ENCODE assay signal across 8 cellular contexts in genomic region chr7:104156842-104157277, GRCh38. TPM values are rescaled to one million over a fixed set of nuclear protein-coding genes. Genes with fewer than 3 reads are reported as not detected.
A peak's percentile ranks its signal among the peaks of the same experiment; 100 is the strongest.
DNase-seq lines count a peak whose midpoint lies in the region; ATAC-seq, FAIRE-seq and TF ChIP-seq lines count a peak whose summit lies in the region.

No MANE protein-coding gene starts in this region.

- no CpG with 5 or more reads among the region's 2 CpGs for WGBS in H9 (ENCODE audit: extremely low coverage, insufficient read length, low lambda C conversion rate)
- 21% methylated on average over 2 of the region's 2 CpGs; no CpG with 5 or more reads in 1 of the 2 experiments for WGBS in H1 (ENCODE audit: extremely low coverage in 1 of 2, insufficient coverage in 1 of 2, insufficient read length in 1 of 2, insufficient replicate concordance in 2 of 2, low coverage in 1 of 2, low lambda C conversion rate in 2 of 2, missing lambda C conversion rate in 1 of 2), 2 experiments
- 35 to 54% methylated on average over 2 of the region's 2 CpGs for WGBS in upper lobe of left lung, 2 donors

- H3T11ph ChIP-seq in H9 (ENCODE audit: low read length), result no peak overlapping the region

- H2BK20ac ChIP-seq in H9 (ENCODE audit: low read depth, low read length, poor library complexity, severe bottlenecking) (no peak overlapping the region), H1 (ENCODE audit: low read length) (no peak overlapping the region)

- DNase-seq in AG09319 (ENCODE audit: extremely low read depth, low read depth), result no peak
- no peak for DNase-seq in H9
- peak; percentile 44 for DNase-seq in NCI-H774 (lab: John Stamatoyannopoulos, UW)
- DNase-seq in H1 (ENCODE audit: low read depth in 1 of 2, low spot score in 2 of 2), result no peak
- DNase-seq in retina, result peak; percentile 14
- no peak for DNase-seq in NCI-H187 treated with DMSO at 0.1 percent for 48 hours (lab: John Stamatoyannopoulos, UW)
- no peak for DNase-seq in upper lobe of left lung

- H3K4me1 ChIP-seq in H9 (ENCODE audit: insufficient read depth, low read length) (no peaks in the 10 kb centered on the region), H1 (replicated peaks in 1 of 4; ENCODE audit: control insufficient read depth in 3 of 4, insufficient read depth in 4 of 4, low read length in 3 of 4) (no peaks in the 10 kb centered on the region), upper lobe of left lung (no peaks in the 10 kb centered on the region)

- ATAC-seq in stimulated activated memory B cell treated with anti-CD40 and anti-IgM and Interleukin-4, amounts not matched to agents 10 μg/mL and 1 μg/mL and 100 μg/mL, for 72 hours, result no peak
- ATAC-seq in upper lobe of left lung (ENCODE audit: low FRiP score in 2 of 2), result no peak

- H3K56ac ChIP-seq in H9 (ENCODE audit: insufficient read length, low read depth, low read length) (no peak overlapping the region), H1 (replicated peaks; ENCODE audit: insufficient read length, low read depth, low read length) (no peak overlapping the region)

- H2BK120ac ChIP-seq in H9 (ENCODE audit: low read depth, low read length, poor library complexity, severe bottlenecking), result no peak overlapping the region
- H2BK120ac ChIP-seq in H1 (replicated peaks; ENCODE audit: low read depth, low read length), result no peak overlapping the region

- no peak overlapping the region for H2AFZ ChIP-seq in H9 (ENCODE audit: low read length)
- no peak overlapping the region for H2AFZ ChIP-seq in H1 (ENCODE audit: low read length)

- no peaks in the 10 kb centered on the region for H3K79me1 ChIP-seq in H9 (ENCODE audit: insufficient read depth, low read depth, low read length, poor library complexity, severe bottlenecking)
- no peaks in the 10 kb centered on the region for H3K79me1 ChIP-seq in H1 (ENCODE audit: low read depth, low read length)

- TF ChIP-seq POLR2A in H1 (IDR thresholded peaks at IDR 0.05; ENCODE audit: control extremely low read depth in 1 of 2, low read depth in 2 of 2, low read length in 2 of 2) (no peak), upper lobe of left lung (IDR thresholded peaks at IDR 0.05) (no peak)

- TF ChIP-seq EP300 in H1 (IDR thresholded peaks at IDR 0.05; ENCODE audit: borderline replicate concordance in 1 of 2, low read depth in 2 of 2, low read length in 2 of 2) (no peak), upper lobe of left lung (IDR thresholded peaks at IDR 0.05) (no peak)

- H3K9ac ChIP-seq in H9 (ENCODE audit: extremely low read depth, insufficient read length, low read length), result no peak overlapping the region
- no peak overlapping the region for H3K9ac ChIP-seq in H1 (replicated peaks in 1 of 4; ENCODE audit: extremely low read depth in 1 of 4, low read depth in 3 of 4, low read length in 3 of 4)

- H3K27me3 Mint-ChIP-seq in H9 (ENCODE audit: low read depth), result no peaks in the 10 kb centered on the region
- H3K27me3 Mint-ChIP-seq in stimulated activated memory B cell treated with anti-CD40 and anti-IgM and Interleukin-4, amounts not matched to agents 10 μg/mL and 1 μg/mL and 100 μg/mL, for 72 hours, result no peaks in the 10 kb centered on the region

- H3K4me1 Mint-ChIP-seq in H9, result no peaks in the 10 kb centered on the region
- H3K4me1 Mint-ChIP-seq in stimulated activated memory B cell treated with anti-CD40 and anti-IgM and Interleukin-4, amounts not matched to agents 10 μg/mL and 1 μg/mL and 100 μg/mL, for 72 hours, result no peaks in the 10 kb centered on the region

- peak; percentile 62 to 70 for TF ChIP-seq RAD21 in H1 (IDR thresholded peaks at IDR 0.05 in 1 of 2, conservative IDR thresholded peaks at IDR 0.05 in 1 of 2; ENCODE audit: low read depth in 2 of 2, low read length in 2 of 2)

- no peaks in the 10 kb centered on the region for H3K23me2 ChIP-seq in H9 (ENCODE audit: insufficient read length, low read depth, low read length, poor library complexity, severe bottlenecking)
- no peaks in the 10 kb centered on the region for H3K23me2 ChIP-seq in H1 (ENCODE audit: low read depth, low read length)

- TF ChIP-seq CTCF in AG09319 (IDR thresholded peaks at IDR 0.05; ENCODE audit: low read depth, low read length) (peak; percentile 62), H9 (conservative IDR thresholded peaks at IDR 0.05) (peak; percentile 82), H1 (IDR thresholded peaks at IDR 0.05; ENCODE audit: control extremely low read depth in 1 of 3, insufficient read depth in 1 of 3, low read depth in 1 of 3, low read length in 3 of 3) (peak in 2 of 3 experiments; percentile 40 to 57; a peak in 2 of 4 replicates), upper lobe of left lung (IDR thresholded peaks at IDR 0.05) (peak in 1 of 6 experiments; percentile 27)

- H3K4ac ChIP-seq in H9 (ENCODE audit: low read depth, low read length) (no peak overlapping the region), H1 (replicated peaks; ENCODE audit: insufficient read length, low read depth, low read length) (no peak overlapping the region)

- H3K4me3 ChIP-seq in H1 (ENCODE audit: extremely low read depth in 1 of 4, insufficient read depth in 2 of 4, low read depth in 3 of 4, low read length in 4 of 4) (no peak overlapping the region), upper lobe of left lung (no peak overlapping the region)

- H2BK12ac ChIP-seq in H9 (ENCODE audit: insufficient read length, low read depth, low read length) (no peak overlapping the region), H1 (ENCODE audit: low read depth, low read length) (no peak overlapping the region)

- peak; percentile 28 for FAIRE-seq in H1 (lab: Jason Lieb, UNC)

- H4K8ac ChIP-seq in H9 (replicated peaks; ENCODE audit: insufficient read length, low read depth, low read length) (no peak overlapping the region), H1 (ENCODE audit: extremely low read depth, insufficient read depth, low read length) (no peak overlapping the region)

- H2BK15ac ChIP-seq in H9 (ENCODE audit: low read depth, low read length) (no peak overlapping the region), H1 (ENCODE audit: low read length) (no peak overlapping the region)

- no peak overlapping the region for H3K27ac ChIP-seq in H9 (ENCODE audit: insufficient read length, low read depth, low read length)
- H3K27ac ChIP-seq in H1 (ENCODE audit: low read depth, low read length), result no peak overlapping the region
- H3K27ac ChIP-seq in upper lobe of left lung, result no peak overlapping the region

- H4K20me1 ChIP-seq in H9 (ENCODE audit: control insufficient read depth, insufficient read depth, insufficient read length) (no peaks in the 10 kb centered on the region), H1 (replicated peaks in 1 of 2; ENCODE audit: control insufficient read depth in 1 of 2, insufficient read depth in 2 of 2, low read length in 2 of 2) (no peaks in the 10 kb centered on the region)

- H3K79me2 ChIP-seq in H9 (ENCODE audit: insufficient read depth, low read length) (no peaks in the 10 kb centered on the region), H1 (ENCODE audit: control insufficient read depth in 1 of 2, insufficient read depth in 2 of 2, low read length in 2 of 2) (no peaks in the 10 kb centered on the region)

- no peak overlapping the region for H3K4me2 ChIP-seq in H9 (ENCODE audit: insufficient read depth, insufficient read length, low read length)
- no peak overlapping the region for H3K4me2 ChIP-seq in H1 (ENCODE audit: insufficient read depth in 1 of 2, low read depth in 2 of 2, low read length in 2 of 2)

- POLR2A ChIA-PET in H1 (lab: Charles Lee; ENCODE audit: partially characterized antibody), result no interaction called here

- H3K18ac ChIP-seq in H9 (ENCODE audit: insufficient read length, low read depth, low read length) (no peak overlapping the region), H1 (ENCODE audit: extremely low read depth, low read length) (no peak overlapping the region)

- H3K9me3 ChIP-seq in H9 (ENCODE audit: control insufficient read depth, low read depth, low read length) (no peaks in the 10 kb centered on the region), H1 (ENCODE audit: insufficient read depth in 2 of 2, low read depth in 1 of 2, low read length in 1 of 2) (no peaks in the 10 kb centered on the region), upper lobe of left lung (no peaks in the 10 kb centered on the region)

- H2BK5ac ChIP-seq in H9 (ENCODE audit: insufficient read length, low read length) (no peak overlapping the region), H1 (ENCODE audit: low read depth, low read length) (no peak overlapping the region)

- CTCF ChIA-PET in H1 (lab: Charles Lee; ENCODE audit: partially characterized antibody), result interaction anchor here (1.0 kb wide), 1 partner anchor 19 kb away, joined by 3 read pairs; no protein-coding TSS in a partner anchor

- H3K27ac Mint-ChIP-seq in H9, result no peak overlapping the region
- no peak overlapping the region for H3K27ac Mint-ChIP-seq in stimulated activated memory B cell treated with anti-CD40 and anti-IgM and Interleukin-4, amounts not matched to agents 10 μg/mL and 1 μg/mL and 100 μg/mL, for 72 hours

- H3K23ac ChIP-seq in H9 (ENCODE audit: insufficient read length, low read depth, low read length), result no peak overlapping the region
- H3K23ac ChIP-seq in H1 (ENCODE audit: insufficient read length), result no peak overlapping the region

- peaks cover 0 to 11% (median 0%) of the 10 kb centered on the region in 4 experiments; a peak in 1 of 8 replicates for H3K36me3 ChIP-seq in H1 (ENCODE audit: control insufficient read depth in 2 of 4, insufficient read depth in 4 of 4, low read length in 3 of 4)
- peaks cover 0 to 14% (median 0%) of the 10 kb centered on the region in 4 donors for H3K36me3 ChIP-seq in upper lobe of left lung

- H2AK5ac ChIP-seq in H9 (ENCODE audit: insufficient read length, low read length), result no peak overlapping the region
- no peak overlapping the region for H2AK5ac ChIP-seq in H1 (ENCODE audit: low read depth, low read length)

- H3K27me3 ChIP-seq in H9 (ENCODE audit: insufficient read depth, low read length) (no peaks in the 10 kb centered on the region), H1 (replicated peaks in 1 of 4; ENCODE audit: control insufficient read depth in 3 of 4, extremely low read depth in 1 of 4, insufficient read depth in 3 of 4, low read length in 3 of 4) (no peaks in the 10 kb centered on the region), upper lobe of left lung (no peaks in the 10 kb centered on the region)

- H3K9me3 Mint-ChIP-seq in H9, result no peaks in the 10 kb centered on the region
- H3K9me3 Mint-ChIP-seq in stimulated activated memory B cell treated with anti-CD40 and anti-IgM and Interleukin-4, amounts not matched to agents 10 μg/mL and 1 μg/mL and 100 μg/mL, for 72 hours, result no peaks in the 10 kb centered on the region

- H3K4me3 Mint-ChIP-seq in H9, result no peak overlapping the region
- H3K4me3 Mint-ChIP-seq in stimulated activated memory B cell treated with anti-CD40 and anti-IgM and Interleukin-4, amounts not matched to agents 10 μg/mL and 1 μg/mL and 100 μg/mL, for 72 hours, result no peak overlapping the region

- no peak overlapping the region for H4K5ac ChIP-seq in H9 (ENCODE audit: insufficient read length, low read depth, low read length)
- no peak overlapping the region for H4K5ac ChIP-seq in H1 (ENCODE audit: insufficient read length, low read depth, low read length)

- H3K14ac ChIP-seq in H9 (ENCODE audit: insufficient read depth, low read length) (no peak overlapping the region), H1 (ENCODE audit: insufficient read length) (no peak overlapping the region)

- H3K36me3 Mint-ChIP-seq in H9 (ENCODE audit: insufficient read depth in 1 of 3, low read depth in 3 of 3), result peaks cover 2 to 8% (median 6%) of the 10 kb centered on the region in 3 experiments; a peak in 6 of 7 replicates
- H3K36me3 Mint-ChIP-seq in stimulated activated memory B cell treated with anti-CD40 and anti-IgM and Interleukin-4, amounts not matched to agents 10 μg/mL and 1 μg/mL and 100 μg/mL, for 72 hours, result peaks cover 26% of the 10 kb centered on the region

- H4K91ac ChIP-seq in H9 (ENCODE audit: insufficient read length, low read depth, low read length) (no peak overlapping the region), H1 (replicated peaks; ENCODE audit: insufficient read length, low read length) (no peak overlapping the region)

RNA-seq across cellular contexts. Expression of gene ORC5, which starts 51.0 kb away (rescaled TPM):
- total RNA-seq in H9 (2021) (25.9 and 28.2 TPM in 2 replicates), upper lobe of left lung (10 to 100 TPM in 5 of 6 donors, 1 to 10 TPM in 1; 4.9 to 22.0 (median 13.8) TPM)
- 19.6 and 19.9 TPM in 2 replicates for total RNA-seq in H1 (2021; fragmentation: NEBNext Ultra II Directional; extraction: Animal tissue kit (Norgen Biotek cat#: 25700))
- polyA plus RNA-seq in H1 (2011; rRNA removed), result 7.7 and 7.8 TPM in 2 replicates
- polyA plus RNA-seq in H1 (2011; cell fraction: cytosol; rRNA removed), result 8.8 TPM
- polyA plus RNA-seq in H1 (2011; cell fraction: nucleus; rRNA removed), result 20.0 TPM
- 13.1 to 20.3 TPM (median 16.9 TPM) in 4 replicates for polyA plus RNA-seq in H1 (2012, experiment 1 of 2)
- polyA plus RNA-seq in H1 (2012, experiment 2 of 2), result 5.2 TPM
- 25.3 TPM for polyA plus RNA-seq in H1 (2013, experiment 1 of 2)
- 27.6 TPM for polyA plus RNA-seq in H1 (2013, experiment 2 of 2)
- 9.7 and 15.9 TPM in 2 replicates for polyA minus RNA-seq in H1 (2011; rRNA and poly(A)+ RNA removed)
- polyA minus RNA-seq in H1 (2011; cell fraction: cytosol; rRNA and poly(A)+ RNA removed), result 9.3 TPM
- 22.6 TPM for polyA minus RNA-seq in H1 (2011; cell fraction: nucleus; rRNA and poly(A)+ RNA removed)

Comparison
In these comparisons a context has a peak if more than half of its experiments do, and no peak if none do; other contexts are left out.
1. DNase-seq: peak in NCI-H774 (single experiment) and retina (single experiment); none in AG09319 (single experiment), H9 (single experiment), H1 (0 of 2), NCI-H187 treated with DMSO at 0.1 percent for 48 hours (single experiment) and upper lobe of left lung (0 of 2).